ENCODE assay signal across 19 cellular contexts in genomic region chr4:119971763-119972162, GRCh38.
"Had no signal": no experiment of that assay in that cellular context is flagged by ENCODE, and none has a peak within 500 bp of the region (broad histone marks: within the 10 kb centered on the region; RNA-seq: fewer than 3 reads in every experiment).

No MANE protein-coding gene starts in this region.

- H3K9me3 Mint-ChIP-seq: IgD-negative memory B cell had no signal

- H3K4me3 Mint-ChIP-seq: IgD-negative memory B cell had no signal

- ATAC-seq: K562, SK-N-SH treated with all-trans-retinoic acid at 6 μM for 48 hours had no signal

- DNase-seq: Kasumi-1, MM.1S, NCI-H1092 treated with DMSO at 0.1 percent for 48 hours, NCI-H1436 treated with DMSO at 0.1 percent for 48 hours, NCI-H1694, NCI-H187 treated with DMSO at 0.1 percent for 48 hours, NCI-H2029 treated with DMSO at 0.1 percent for 48 hours, NCI-H2107, NCI-H2227 treated with DMSO at 0.1 percent for 48 hours, NCI-H524 treated with DMSO at 0.1 percent for 48 hours, NCI-H774, SHP77 had no signal

- H3K27ac ChIP-seq: HL-60, KMS-11, RWPE1 had no signal

- H3K27ac Mint-ChIP-seq: IgD-negative memory B cell had no signal

- FAIRE-seq: HTR-8/SVneo, K562 had no signal

- H3K27me3 Mint-ChIP-seq: IgD-negative memory B cell had no signal

- H3K4me3 ChIP-seq: K562 had no signal
